10 cellular contexts compared by ENCODE assay signal in the genomic region with DNA sequence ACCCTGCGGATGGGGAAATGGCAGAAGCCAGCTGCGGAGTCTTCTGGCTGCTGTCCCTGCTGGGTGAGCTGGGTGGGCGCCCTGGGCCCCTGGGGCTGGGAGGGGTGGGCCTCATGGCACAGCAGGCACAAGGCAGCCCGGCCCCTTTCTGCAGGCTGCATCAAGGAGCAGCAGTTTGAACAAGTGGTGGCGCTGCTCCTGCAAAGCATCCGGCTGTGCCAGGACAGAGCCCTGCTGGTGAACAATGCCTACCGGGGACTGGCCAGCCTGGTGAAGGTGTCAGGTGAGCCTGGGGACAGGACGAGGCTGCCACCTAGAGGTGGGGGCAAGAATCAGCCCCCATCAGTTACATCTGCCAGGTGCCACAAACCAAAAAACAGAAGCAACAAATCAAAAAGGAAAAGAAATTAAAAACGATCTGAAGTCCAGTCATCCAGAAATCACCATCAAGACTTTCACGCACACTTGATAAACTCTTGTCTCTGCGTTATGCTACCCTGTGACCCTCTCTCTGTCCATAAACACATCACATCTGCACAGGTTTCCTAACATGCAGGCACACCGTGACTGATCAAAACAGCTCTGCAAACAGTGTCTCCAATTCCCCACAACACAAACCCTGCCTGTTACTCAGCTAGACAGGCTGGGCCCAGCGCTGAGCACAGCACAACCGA. TPM values are rescaled to one million over a fixed set of nuclear protein-coding genes. Genes with fewer than 3 reads are reported as not detected.
DNase-seq lines count a peak whose midpoint lies in the region; ATAC-seq and TF ChIP-seq lines count a peak whose summit lies in the region.
"Had no signal": no experiment of that assay in that cellular context is flagged by ENCODE, and none has a peak within 500 bp of the region (broad histone marks: within the 10 kb centered on the region; RNA-seq: fewer than 3 reads in every experiment).

No MANE protein-coding gene starts in this region.

- WGBS in gastroesophageal sphincter (ENCODE audit: low coverage in 1 of 2), 2 donors: 60 to 70% methylated on average over 4 to 7 of the region's 14 CpGs

- peaks cover 0 to 15% (median 0%) of the 10 kb centered on the region in 3 donors for H3K4me1 ChIP-seq in gastroesophageal sphincter

- TF ChIP-seq EP300 in gastroesophageal sphincter (IDR thresholded peaks at IDR 0.05): no peak

- H3K4me3 ChIP-seq in gastroesophageal sphincter: no peak overlapping the region
- H3K4me3 ChIP-seq: thoracic aorta had no signal

- H3K4me1 Mint-ChIP-seq in activated T-cell treated with anti-CD3 and anti-CD28 coated beads, Interleukin-2, amount 50 U/mL, for 4 hours (ENCODE audit: low read depth): peaks cover 9% of the 10 kb centered on the region

- no peaks in the 10 kb centered on the region for H3K27me3 Mint-ChIP-seq in activated T-cell treated with anti-CD3 and anti-CD28 coated beads, Interleukin-2, amount 50 U/mL, for 4 hours (ENCODE audit: low read depth)

- TF ChIP-seq POLR2A in gastroesophageal sphincter (IDR thresholded peaks at IDR 0.05): no peak

- H3K27ac ChIP-seq in gastroesophageal sphincter: no peak overlapping the region
- H3K27ac ChIP-seq: thoracic aorta had no signal

- peak in 3 of 4 experiments; percentile 6 to 58 (median 35) for TF ChIP-seq CTCF in gastroesophageal sphincter (IDR thresholded peaks at IDR 0.05)

- peaks cover 0 to 72% of the 10 kb centered on the region in 2 donors for H3K36me3 ChIP-seq in gastroesophageal sphincter

- peaks cover 22% of the 10 kb centered on the region for H3K36me3 Mint-ChIP-seq in activated T-cell treated with anti-CD3 and anti-CD28 coated beads, Interleukin-2, amount 50 U/mL, for 4 hours (ENCODE audit: insufficient read depth)

- DNase-seq in GM03348 (ENCODE audit: low spot score) (peak; percentile 52), NCI-H69 (lab: John Stamatoyannopoulos, UW) (peak; percentile 80), UCSD-AML1 (lab: John Stamatoyannopoulos, UW; ENCODE audit: unreplicated experiment) (no peak)
- DNase-seq in activated T-cell treated with anti-CD3 and anti-CD28 coated beads, Interleukin-2, amount 50 U/mL, for 4 hours: peak; percentile 62
- peak; percentile 66 for DNase-seq in stimulated activated CD4-positive, alpha-beta T cell treated with anti-CD3 and anti-CD28 coated beads, Interleukin-4, amount 100 ng/mL, for 24 hours

- no peaks in the 10 kb centered on the region for H3K9me3 Mint-ChIP-seq in activated T-cell treated with anti-CD3 and anti-CD28 coated beads, Interleukin-2, amount 50 U/mL, for 4 hours
- H3K9me3 Mint-ChIP-seq: T-helper 1 cell treated with Interleukin-12 subunit alpha and Interleukin-12 subunit beta and Interleukin-4 antibody, amounts not matched to agents 30 μg/mL and 1 μg/mL, for 36 hours had no signal

- H3K27me3 ChIP-seq in gastroesophageal sphincter: no peaks in the 10 kb centered on the region

- no peak overlapping the region for H3K4me3 Mint-ChIP-seq in activated T-cell treated with anti-CD3 and anti-CD28 coated beads, Interleukin-2, amount 50 U/mL, for 4 hours
- H3K4me3 Mint-ChIP-seq: T-helper 1 cell treated with Interleukin-12 subunit alpha and Interleukin-12 subunit beta and Interleukin-4 antibody, amounts not matched to agents 30 μg/mL and 1 μg/mL, for 36 hours had no signal

- peak; percentile 38 to 39 for ATAC-seq in activated T-cell treated with anti-CD3 and anti-CD28 coated beads, Interleukin-2, amount 50 U/mL, for 4 hours
- ATAC-seq in gastroesophageal sphincter: no peak
- ATAC-seq in GM21717 (IDR thresholded peaks at IDR 0.05; ENCODE audit: unreplicated experiment): no peak
- no peak for ATAC-seq in HG02610 (IDR thresholded peaks at IDR 0.05; ENCODE audit: unreplicated experiment)

- H3K9me3 ChIP-seq in gastroesophageal sphincter: no peaks in the 10 kb centered on the region
- H3K9me3 ChIP-seq: thoracic aorta had no signal

RNA-seq across cellular contexts. Expression of a gene that starts 13.9 kb away (rescaled TPM):
- 10 to 100 TPM; 67.5 to 79.5 (median 79.3) TPM for total RNA-seq in activated T-cell treated with anti-CD3 and anti-CD28 coated beads, Interleukin-2, amount 50 U/mL, for 4 hours
- total RNA-seq in gastroesophageal sphincter: 10 to 100 TPM; 11.2 to 29.9 (median 18.1) TPM

RNA-seq across cellular contexts. Expression of a gene that starts 18.3 kb away (rescaled TPM):
- total RNA-seq in activated T-cell treated with anti-CD3 and anti-CD28 coated beads, Interleukin-2, amount 50 U/mL, for 4 hours: under 1 TPM; 0.60 to 0.91 (median 0.79) TPM
- 1 to 10 TPM in 3 of 4 donors, under 1 TPM in 1; 0.94 to 2.7 (median 2.1) TPM for total RNA-seq in gastroesophageal sphincter

RNA-seq across cellular contexts. Expression of a gene that starts 27.7 kb away (rescaled TPM):
- under 1 TPM in 2 of 3 donors, not detected in 1; 0.16 to 0.42 TPM for total RNA-seq in activated T-cell treated with anti-CD3 and anti-CD28 coated beads, Interleukin-2, amount 50 U/mL, for 4 hours
- total RNA-seq in gastroesophageal sphincter: 1 to 10 TPM in 1 of 4 donors, under 1 TPM in 1, not detected in 2; 0.93 to 1.3 TPM

RNA-seq across cellular contexts. Expression of a gene that starts 28.0 kb away (rescaled TPM):
- 100 to 1,000 TPM; 235 to 292 (median 255) TPM for total RNA-seq in activated T-cell treated with anti-CD3 and anti-CD28 coated beads, Interleukin-2, amount 50 U/mL, for 4 hours
- 100 to 1,000 TPM in 3 of 4 donors, 10 to 100 TPM in 1; 78.1 to 139 (median 108) TPM for total RNA-seq in gastroesophageal sphincter

RNA-seq across cellular contexts. Expression of a gene that starts 47.6 kb away (rescaled TPM):
- total RNA-seq in activated T-cell treated with anti-CD3 and anti-CD28 coated beads, Interleukin-2, amount 50 U/mL, for 4 hours: 10 to 100 TPM; 48.0 to 64.1 (median 57.9) TPM
- 10 to 100 TPM; 11.2 to 16.3 (median 15.3) TPM for total RNA-seq in gastroesophageal sphincter

Comparison
In these comparisons a context has a peak if more than half of its experiments do, and no peak if none do; other contexts are left out.
1. ATAC-seq: peak in activated T-cell treated with anti-CD3 and anti-CD28 coated beads, Interleukin-2, amount 50 U/mL, for 4 hours (2 of 2); none in gastroesophageal sphincter (single experiment), GM21717 (single experiment) and HG02610 (single experiment).